1 cellular context compared by ENCODE assay signal in the genomic region with DNA sequence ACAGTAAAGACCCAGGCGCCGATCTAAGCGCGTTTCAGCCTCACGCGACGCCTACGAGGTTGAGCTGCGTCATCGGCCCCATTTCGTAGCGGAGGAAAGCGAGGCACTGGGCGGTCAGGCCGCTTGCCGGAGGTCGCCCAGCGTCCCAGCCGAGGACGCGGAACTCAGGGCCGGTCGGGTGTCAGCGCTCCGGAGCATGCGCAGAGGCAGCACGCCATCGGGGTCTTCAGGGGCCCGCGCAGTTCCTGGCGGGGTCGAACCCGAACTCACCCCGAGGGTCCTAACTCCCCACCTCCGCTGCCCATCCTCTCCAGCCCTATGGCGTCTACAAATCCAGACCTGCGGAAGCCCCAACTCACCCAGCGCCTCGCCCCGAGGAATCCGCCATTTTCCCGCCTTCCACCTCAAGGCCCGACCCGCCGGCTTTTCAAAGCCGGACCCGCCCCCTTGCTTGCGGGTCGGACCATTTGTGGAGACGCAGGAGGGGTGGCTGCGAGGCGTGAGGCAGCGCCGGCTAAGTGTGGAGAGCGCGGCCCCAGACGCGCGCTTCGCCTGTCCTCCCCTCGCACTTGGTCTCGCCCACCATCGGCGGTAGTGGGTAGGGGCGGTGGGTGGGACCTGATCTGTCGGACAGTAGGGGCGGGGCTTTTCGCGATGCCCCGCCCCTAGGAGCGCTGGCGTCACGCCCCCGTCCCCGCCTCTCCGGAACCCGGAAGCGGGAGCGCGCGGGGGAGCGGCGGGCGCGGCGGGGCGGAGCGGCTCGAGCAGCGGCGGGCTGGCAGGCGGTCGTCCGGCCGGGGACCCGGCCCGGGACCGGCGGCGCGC.
A peak's percentile ranks its signal among the peaks of the same experiment; 100 is the strongest.
TF ChIP-seq lines count a peak whose summit lies in the region.

A gene with protein sequence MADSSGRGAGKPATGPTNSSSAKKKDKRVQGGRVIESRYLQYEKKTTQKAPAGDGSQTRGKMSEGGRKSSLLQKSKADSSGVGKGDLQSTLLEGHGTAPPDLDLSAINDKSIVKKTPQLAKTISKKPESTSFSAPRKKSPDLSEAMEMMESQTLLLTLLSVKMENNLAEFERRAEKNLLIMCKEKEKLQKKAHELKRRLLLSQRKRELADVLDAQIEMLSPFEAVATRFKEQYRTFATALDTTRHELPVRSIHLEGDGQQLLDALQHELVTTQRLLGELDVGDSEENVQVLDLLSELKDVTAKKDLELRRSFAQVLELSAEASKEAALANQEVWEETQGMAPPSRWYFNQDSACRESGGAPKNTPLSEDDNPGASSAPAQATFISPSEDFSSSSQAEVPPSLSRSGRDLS (minus strand): TSS at position 418 of the 825 bp plus-strand sequence. CDS start 30 bp downstream, at position 388.
A gene with protein sequence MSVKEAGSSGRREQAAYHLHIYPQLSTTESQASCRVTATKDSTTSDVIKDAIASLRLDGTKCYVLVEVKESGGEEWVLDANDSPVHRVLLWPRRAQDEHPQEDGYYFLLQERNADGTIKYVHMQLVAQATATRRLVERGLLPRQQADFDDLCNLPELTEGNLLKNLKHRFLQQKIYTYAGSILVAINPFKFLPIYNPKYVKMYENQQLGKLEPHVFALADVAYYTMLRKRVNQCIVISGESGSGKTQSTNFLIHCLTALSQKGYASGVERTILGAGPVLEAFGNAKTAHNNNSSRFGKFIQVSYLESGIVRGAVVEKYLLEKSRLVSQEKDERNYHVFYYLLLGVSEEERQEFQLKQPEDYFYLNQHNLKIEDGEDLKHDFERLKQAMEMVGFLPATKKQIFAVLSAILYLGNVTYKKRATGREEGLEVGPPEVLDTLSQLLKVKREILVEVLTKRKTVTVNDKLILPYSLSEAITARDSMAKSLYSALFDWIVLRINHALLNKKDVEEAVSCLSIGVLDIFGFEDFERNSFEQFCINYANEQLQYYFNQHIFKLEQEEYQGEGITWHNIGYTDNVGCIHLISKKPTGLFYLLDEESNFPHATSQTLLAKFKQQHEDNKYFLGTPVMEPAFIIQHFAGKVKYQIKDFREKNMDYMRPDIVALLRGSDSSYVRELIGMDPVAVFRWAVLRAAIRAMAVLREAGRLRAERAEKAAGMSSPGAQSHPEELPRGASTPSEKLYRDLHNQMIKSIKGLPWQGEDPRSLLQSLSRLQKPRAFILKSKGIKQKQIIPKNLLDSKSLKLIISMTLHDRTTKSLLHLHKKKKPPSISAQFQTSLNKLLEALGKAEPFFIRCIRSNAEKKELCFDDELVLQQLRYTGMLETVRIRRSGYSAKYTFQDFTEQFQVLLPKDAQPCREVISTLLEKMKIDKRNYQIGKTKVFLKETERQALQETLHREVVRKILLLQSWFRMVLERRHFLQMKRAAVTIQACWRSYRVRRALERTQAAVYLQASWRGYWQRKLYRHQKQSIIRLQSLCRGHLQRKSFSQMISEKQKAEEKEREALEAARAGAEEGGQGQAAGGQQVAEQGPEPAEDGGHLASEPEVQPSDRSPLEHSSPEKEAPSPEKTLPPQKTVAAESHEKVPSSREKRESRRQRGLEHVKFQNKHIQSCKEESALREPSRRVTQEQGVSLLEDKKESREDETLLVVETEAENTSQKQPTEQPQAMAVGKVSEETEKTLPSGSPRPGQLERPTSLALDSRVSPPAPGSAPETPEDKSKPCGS (N-terminal part only) (plus strand): TSS at position 743 of the 825 bp plus-strand sequence. CDS start 25,941 bp downstream, outside the sequence.

TF ChIP-seq in HepG2, 621 proteins besides CTCF, POLR2A, EP300 and RAD21 (continued from another document and continues in another):
- TF ChIP-seq TFDP1 (CRISPR knock-in tag; IDR thresholded peaks at IDR 0.05; ENCODE audit: borderline replicate concordance) (peak; percentile 98), YEATS4 (CRISPR knock-in tag; IDR thresholded peaks at IDR 0.05; ENCODE audit: borderline replicate concordance) (peak; percentile 73), ZNF768 (CRISPR knock-in tag; IDR thresholded peaks at IDR 0.05) (peak; percentile 93), FIP1L1 (IDR thresholded peaks at IDR 0.05; ENCODE audit: borderline replicate concordance, insufficient read depth, low read depth, low read length) (0 out of 2 replicates have a peak, but pooled peaks have one; percentile 44), ETV6 (CRISPR knock-in tag; conservative IDR thresholded peaks at IDR 0.05) (no peak; the same call in none of the 2 replicates), MYPOP (CRISPR knock-in tag; IDR thresholded peaks at IDR 0.05) (peak; percentile 76; the same call in 1 of the 2 replicates), HHEX (CRISPR knock-in tag; IDR thresholded peaks at IDR 0.05) (no peak), ZNF749 (CRISPR knock-in tag; IDR thresholded peaks at IDR 0.05; ENCODE audit: borderline replicate concordance) (peak; percentile 95; the same call in 1 of the 2 replicates), ZNF766 (CRISPR knock-in tag; IDR thresholded peaks at IDR 0.05; ENCODE audit: borderline replicate concordance) (0 out of 2 replicates have a peak, but pooled peaks have one; percentile 39), RFX3 (CRISPR knock-in tag; IDR thresholded peaks at IDR 0.05) (no peak), ZNF101 (CRISPR knock-in tag; IDR thresholded peaks at IDR 0.05; ENCODE audit: borderline replicate concordance, low read depth) (no peak), ELF1 (CRISPR knock-in tag; IDR thresholded peaks at IDR 0.05) (peak; percentile 89), TRIM24 (CRISPR knock-in tag; IDR thresholded peaks at IDR 0.05) (no peak), ZBTB20 (CRISPR knock-in tag; IDR thresholded peaks at IDR 0.05; ENCODE audit: borderline replicate concordance, low read depth) (peak; percentile 84), ZNF20 (CRISPR knock-in tag; IDR thresholded peaks at IDR 0.05) (no peak), ZBTB7B (CRISPR knock-in tag; IDR thresholded peaks at IDR 0.05) (peak; percentile 72), STAT5B (CRISPR knock-in tag; IDR thresholded peaks at IDR 0.05) (0 out of 2 replicates have a peak, but pooled peaks have one; percentile 8), KLF11 (CRISPR knock-in tag; IDR thresholded peaks at IDR 0.05) (no peak), SNAPC4 (CRISPR knock-in tag; IDR thresholded peaks at IDR 0.05) (peak; percentile 64; the same call in 1 of the 2 replicates), KLF16 (CRISPR knock-in tag; IDR thresholded peaks at IDR 0.05) (peak in 1 of 2 experiments; percentile 85; a peak in 3 of 4 replicates), THAP11 (CRISPR knock-in tag; IDR thresholded peaks at IDR 0.05) (peak; percentile 89), TFE3 (CRISPR knock-in tag; IDR thresholded peaks at IDR 0.05) (no peak; the same call in none of the 2 replicates), CBFB (CRISPR knock-in tag; IDR thresholded peaks at IDR 0.05) (peak; percentile 48; the same call in 1 of the 2 replicates), ZNF816 (CRISPR knock-in tag; IDR thresholded peaks at IDR 0.05; ENCODE audit: borderline replicate concordance) (peak; percentile 57)
- TF ChIP-seq, protein P1, sequence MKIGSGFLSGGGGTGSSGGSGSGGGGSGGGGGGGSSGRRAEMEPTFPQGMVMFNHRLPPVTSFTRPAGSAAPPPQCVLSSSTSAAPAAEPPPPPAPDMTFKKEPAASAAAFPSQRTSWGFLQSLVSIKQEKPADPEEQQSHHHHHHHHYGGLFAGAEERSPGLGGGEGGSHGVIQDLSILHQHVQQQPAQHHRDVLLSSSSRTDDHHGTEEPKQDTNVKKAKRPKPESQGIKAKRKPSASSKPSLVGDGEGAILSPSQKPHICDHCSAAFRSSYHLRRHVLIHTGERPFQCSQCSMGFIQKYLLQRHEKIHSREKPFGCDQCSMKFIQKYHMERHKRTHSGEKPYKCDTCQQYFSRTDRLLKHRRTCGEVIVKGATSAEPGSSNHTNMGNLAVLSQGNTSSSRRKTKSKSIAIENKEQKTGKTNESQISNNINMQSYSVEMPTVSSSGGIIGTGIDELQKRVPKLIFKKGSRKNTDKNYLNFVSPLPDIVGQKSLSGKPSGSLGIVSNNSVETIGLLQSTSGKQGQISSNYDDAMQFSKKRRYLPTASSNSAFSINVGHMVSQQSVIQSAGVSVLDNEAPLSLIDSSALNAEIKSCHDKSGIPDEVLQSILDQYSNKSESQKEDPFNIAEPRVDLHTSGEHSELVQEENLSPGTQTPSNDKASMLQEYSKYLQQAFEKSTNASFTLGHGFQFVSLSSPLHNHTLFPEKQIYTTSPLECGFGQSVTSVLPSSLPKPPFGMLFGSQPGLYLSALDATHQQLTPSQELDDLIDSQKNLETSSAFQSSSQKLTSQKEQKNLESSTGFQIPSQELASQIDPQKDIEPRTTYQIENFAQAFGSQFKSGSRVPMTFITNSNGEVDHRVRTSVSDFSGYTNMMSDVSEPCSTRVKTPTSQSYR (CRISPR knock-in tag; IDR thresholded peaks at IDR 0.05; ENCODE audit: borderline replicate concordance), result 0 out of 2 replicates have a peak, but pooled peaks have one; percentile 24
- TF ChIP-seq, protein P2, sequence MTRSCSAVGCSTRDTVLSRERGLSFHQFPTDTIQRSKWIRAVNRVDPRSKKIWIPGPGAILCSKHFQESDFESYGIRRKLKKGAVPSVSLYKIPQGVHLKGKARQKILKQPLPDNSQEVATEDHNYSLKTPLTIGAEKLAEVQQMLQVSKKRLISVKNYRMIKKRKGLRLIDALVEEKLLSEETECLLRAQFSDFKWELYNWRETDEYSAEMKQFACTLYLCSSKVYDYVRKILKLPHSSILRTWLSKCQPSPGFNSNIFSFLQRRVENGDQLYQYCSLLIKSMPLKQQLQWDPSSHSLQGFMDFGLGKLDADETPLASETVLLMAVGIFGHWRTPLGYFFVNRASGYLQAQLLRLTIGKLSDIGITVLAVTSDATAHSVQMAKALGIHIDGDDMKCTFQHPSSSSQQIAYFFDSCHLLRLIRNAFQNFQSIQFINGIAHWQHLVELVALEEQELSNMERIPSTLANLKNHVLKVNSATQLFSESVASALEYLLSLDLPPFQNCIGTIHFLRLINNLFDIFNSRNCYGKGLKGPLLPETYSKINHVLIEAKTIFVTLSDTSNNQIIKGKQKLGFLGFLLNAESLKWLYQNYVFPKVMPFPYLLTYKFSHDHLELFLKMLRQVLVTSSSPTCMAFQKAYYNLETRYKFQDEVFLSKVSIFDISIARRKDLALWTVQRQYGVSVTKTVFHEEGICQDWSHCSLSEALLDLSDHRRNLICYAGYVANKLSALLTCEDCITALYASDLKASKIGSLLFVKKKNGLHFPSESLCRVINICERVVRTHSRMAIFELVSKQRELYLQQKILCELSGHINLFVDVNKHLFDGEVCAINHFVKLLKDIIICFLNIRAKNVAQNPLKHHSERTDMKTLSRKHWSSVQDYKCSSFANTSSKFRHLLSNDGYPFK (CRISPR knock-in tag; IDR thresholded peaks at IDR 0.05; ENCODE audit: borderline replicate concordance), result peak; percentile 68; the same call in 1 of the 2 replicates
